In the genomic region with DNA sequence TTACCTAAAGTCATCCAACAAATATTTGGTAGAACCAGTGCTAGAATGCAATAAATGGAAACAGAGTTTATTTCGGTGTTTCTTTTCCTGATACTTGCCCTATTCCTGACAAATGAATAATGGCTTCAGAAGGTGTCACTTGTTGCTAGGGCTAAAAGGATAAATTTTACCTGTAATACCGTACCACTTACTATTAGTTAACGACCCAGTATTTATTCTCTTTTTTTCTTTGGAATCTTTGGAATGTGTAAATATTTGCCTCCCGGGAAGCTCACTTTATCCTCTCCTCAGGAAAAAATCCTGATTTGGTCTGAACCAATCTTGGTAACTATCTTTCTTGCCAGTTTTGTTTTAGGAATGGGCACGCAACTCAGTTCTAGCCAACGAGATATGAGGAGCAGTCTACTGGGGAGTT, we compare ENCODE assay signal across 1 cellular context. TPM values are rescaled to one million over a fixed set of nuclear protein-coding genes. Genes with fewer than 3 reads are reported as not detected.
"Had no signal": no experiment of that assay in that cellular context is flagged by ENCODE, and none has a peak within 500 bp of the region (broad histone marks: within the 10 kb centered on the region; RNA-seq: fewer than 3 reads in every experiment).

No MANE protein-coding gene starts in this region.

RNA-seq across cellular contexts. Expression of a gene that starts 14.1 kb away (rescaled TPM):
- total RNA-seq: activated CD4-positive, alpha-beta T cell treated with anti-CD3 and anti-CD28 coated beads, Interleukin-2, amount 10 ng/mL, durations not matched to agents 24 days and 14 days had no signal
